12 cellular contexts compared by ENCODE assay signal in genomic region chr14:41925409-41925808, GRCh38.
A peak's percentile ranks its signal among the peaks of the same experiment; 100 is the strongest.
DNase-seq lines count a peak whose midpoint lies in the region; ATAC-seq and TF ChIP-seq lines count a peak whose summit lies in the region.
"Had no signal": no experiment of that assay in that cellular context is flagged by ENCODE, and none has a peak within 500 bp of the region (broad histone marks: within the 10 kb centered on the region; RNA-seq: fewer than 3 reads in every experiment).

No MANE protein-coding gene starts in this region.

- intact Hi-C loops in natural killer cell (cut with micrococcal nuclease), result no loop called here
- intact Hi-C loops in activated CD4-positive, alpha-beta T cell treated with anti-CD3 and anti-CD28 coated beads for 36 hours (cut with DNase I, micrococcal nuclease), result no loop called here

- peak; percentile 38 for TF ChIP-seq CTCF in kidney epithelial cell (IDR thresholded peaks at IDR 0.05; ENCODE audit: insufficient read depth, low read length, poor library complexity, severe bottlenecking)
- no peak for TF ChIP-seq CTCF in natural killer cell (IDR thresholded peaks at IDR 0.05)

- H3K36me3 ChIP-seq in kidney epithelial cell (ENCODE audit: control insufficient read depth, insufficient read depth, low read length), result no peaks in the 10 kb centered on the region
- H3K36me3 ChIP-seq: uterus had no signal

- no peaks in the 10 kb centered on the region for H3K4me1 Mint-ChIP-seq in natural killer cell
- H3K4me1 Mint-ChIP-seq in activated T-helper 17 cell treated with anti-CD3 and anti-CD28 coated beads, Interleukin-2, amount 50 U/mL, for 72 hours, result no peaks in the 10 kb centered on the region
- no peaks in the 10 kb centered on the region for H3K4me1 Mint-ChIP-seq in activated CD4-positive, alpha-beta T cell treated with anti-CD3 and anti-CD28 coated beads for 36 hours

- POLR2A ChIA-PET in activated CD4-positive, alpha-beta T cell treated with anti-CD3 and anti-CD28 coated beads for 36 hours (lab: Charles Lee), result no interaction called here

- no peaks in the 10 kb centered on the region for H3K36me3 Mint-ChIP-seq in natural killer cell
- no peaks in the 10 kb centered on the region for H3K36me3 Mint-ChIP-seq in activated T-helper 17 cell treated with anti-CD3 and anti-CD28 coated beads, Interleukin-2, amount 50 U/mL, for 72 hours (ENCODE audit: low read depth)
- no peaks in the 10 kb centered on the region for H3K36me3 Mint-ChIP-seq in activated CD4-positive, alpha-beta T cell treated with anti-CD3 and anti-CD28 coated beads for 36 hours (ENCODE audit: low read depth)

- no peak overlapping the region for H3K4me3 ChIP-seq in kidney epithelial cell (ENCODE audit: low read depth, low read length)
- H3K4me3 ChIP-seq: uterus had no signal

- H3K27me3 Mint-ChIP-seq in natural killer cell (ENCODE audit: low read depth in 2 of 2), result no peaks in the 10 kb centered on the region
- no peaks in the 10 kb centered on the region for H3K27me3 Mint-ChIP-seq in activated T-helper 17 cell treated with anti-CD3 and anti-CD28 coated beads, Interleukin-2, amount 50 U/mL, for 72 hours
- no peaks in the 10 kb centered on the region for H3K27me3 Mint-ChIP-seq in activated CD4-positive, alpha-beta T cell treated with anti-CD3 and anti-CD28 coated beads for 36 hours

- H3K4me3 Mint-ChIP-seq in natural killer cell, result no peak overlapping the region
- H3K4me3 Mint-ChIP-seq in activated T-helper 17 cell treated with anti-CD3 and anti-CD28 coated beads, Interleukin-2, amount 50 U/mL, for 72 hours, result no peak overlapping the region
- H3K4me3 Mint-ChIP-seq in activated CD4-positive, alpha-beta T cell treated with anti-CD3 and anti-CD28 coated beads for 36 hours, result no peak overlapping the region
- H3K4me3 Mint-ChIP-seq: HFFc6 had no signal

- H3K9me3 Mint-ChIP-seq in natural killer cell, result peaks cover 2 to 5% of the 10 kb centered on the region in 2 donors
- H3K9me3 Mint-ChIP-seq in activated T-helper 17 cell treated with anti-CD3 and anti-CD28 coated beads, Interleukin-2, amount 50 U/mL, for 72 hours, result no peaks in the 10 kb centered on the region
- no peaks in the 10 kb centered on the region for H3K9me3 Mint-ChIP-seq in activated CD4-positive, alpha-beta T cell treated with anti-CD3 and anti-CD28 coated beads for 36 hours (ENCODE audit: low read depth)

- CTCF ChIA-PET in activated CD4-positive, alpha-beta T cell treated with anti-CD3 and anti-CD28 coated beads for 36 hours (lab: Charles Lee), result no interaction called here

- no peak for ATAC-seq in natural killer cell
- no peak for ATAC-seq in activated T-helper 17 cell treated with anti-CD3 and anti-CD28 coated beads, Interleukin-2, amount 50 U/mL, for 72 hours (replicated peaks)
- ATAC-seq in activated CD4-positive, alpha-beta T cell treated with anti-CD3 and anti-CD28 coated beads for 36 hours, result no peak

- DNase-seq in DMS153 (lab: John Stamatoyannopoulos, UW), result peak; percentile 16
- DNase-seq in NCI-H1105 (lab: John Stamatoyannopoulos, UW), result peak; percentile 62
- peak; percentile 4 for DNase-seq in SW480 (ENCODE audit: low spot score)
- no peak for DNase-seq in kidney epithelial cell (ENCODE audit: low read depth)
- no peak for DNase-seq in natural killer cell
- no peak for DNase-seq in stimulated activated naive CD4-positive, alpha-beta T cell treated with Interleukin-2 at 50 U/mL for 16 hours (lab: John Stamatoyannopoulos, UW)
- no peak for DNase-seq in activated CD4-positive, alpha-beta T cell treated with anti-CD3 and anti-CD28 coated beads for 36 hours
- DNase-seq: activated CD4-positive, CD25-positive, alpha-beta regulatory T cell treated with anti-CD3 and anti-CD28 coated beads, Interleukin-2, amount 50 U/mL, for 72 hours; central memory CD4-positive, alpha-beta T cell; HFFc6; uterus had no signal

- no peaks in the 10 kb centered on the region for H3K27me3 ChIP-seq in kidney epithelial cell (ENCODE audit: control insufficient read depth, insufficient read depth, low read length)
- H3K27me3 ChIP-seq: uterus had no signal

- H3K27ac Mint-ChIP-seq in natural killer cell, result no peak overlapping the region
- H3K27ac Mint-ChIP-seq in activated T-helper 17 cell treated with anti-CD3 and anti-CD28 coated beads, Interleukin-2, amount 50 U/mL, for 72 hours, result no peak overlapping the region
- no peak overlapping the region for H3K27ac Mint-ChIP-seq in activated CD4-positive, alpha-beta T cell treated with anti-CD3 and anti-CD28 coated beads for 36 hours
- H3K27ac Mint-ChIP-seq: HFFc6 had no signal

Comparison
In these comparisons a context has a peak if more than half of its experiments do, and no peak if none do; other contexts are left out.
1. DNase-seq: peak in DMS153 (single experiment), NCI-H1105 (single experiment) and SW480 (single experiment); none in kidney epithelial cell (single experiment), natural killer cell (single experiment), stimulated activated naive CD4-positive, alpha-beta T cell treated with Interleukin-2 at 50 U/mL for 16 hours (single experiment) and activated CD4-positive, alpha-beta T cell treated with anti-CD3 and anti-CD28 coated beads for 36 hours (single experiment).